23 cellular contexts compared by ENCODE assay signal in genomic region chr4:138602664-138603063, GRCh38.
DNase-seq lines count a peak whose midpoint lies in the region; ATAC-seq, FAIRE-seq and TF ChIP-seq lines count a peak whose summit lies in the region.
"Had no signal": no experiment of that assay in that cellular context is flagged by ENCODE, and none has a peak within 500 bp of the region (broad histone marks: within the 10 kb centered on the region; RNA-seq: fewer than 3 reads in every experiment).

No MANE protein-coding gene starts in this region.

- H4K20me1 ChIP-seq in astrocyte (ENCODE audit: insufficient read depth, low read length): no peaks in the 10 kb centered on the region

- H3K36me3 ChIP-seq in astrocyte (ENCODE audit: insufficient read depth, low read length): no peaks in the 10 kb centered on the region
- H3K36me3 ChIP-seq: MG63 had no signal

- H3K27me3 Mint-ChIP-seq in astrocyte (ENCODE audit: low read depth, unreplicated experiment): peaks cover 1% of the 10 kb centered on the region
- no peaks in the 10 kb centered on the region for H3K27me3 Mint-ChIP-seq in natural killer cell treated with Interleukin-12 subunit alpha and Interleukin-12 subunit beta and Interleukin-15 and Interleukin-18, amount 100 ng/mL, for 72 hours
- H3K27me3 Mint-ChIP-seq: T-cell had no signal

- no peak overlapping the region for H3K9ac ChIP-seq in astrocyte (ENCODE audit: low read length)

- H3K4me2 ChIP-seq in astrocyte (ENCODE audit: low read length): no peak overlapping the region

- H3K9me3 ChIP-seq in astrocyte (ENCODE audit: insufficient read depth, low read depth, low read length): no peaks in the 10 kb centered on the region
- H3K9me3 ChIP-seq: MG63 had no signal

- no peaks in the 10 kb centered on the region for H3K36me3 Mint-ChIP-seq in astrocyte (ENCODE audit: low read depth, unreplicated experiment)
- H3K36me3 Mint-ChIP-seq in natural killer cell treated with Interleukin-12 subunit alpha and Interleukin-12 subunit beta and Interleukin-15 and Interleukin-18, amount 100 ng/mL, for 72 hours: no peaks in the 10 kb centered on the region
- H3K36me3 Mint-ChIP-seq: T-cell had no signal

- ATAC-seq in GM18867 (IDR thresholded peaks at IDR 0.05; ENCODE audit: unreplicated experiment) (no peak), HG03521 (IDR thresholded peaks at IDR 0.05; ENCODE audit: unreplicated experiment) (no peak)
- ATAC-seq in natural killer cell treated with Interleukin-12 subunit alpha and Interleukin-12 subunit beta and Interleukin-15 and Interleukin-18, amount 100 ng/mL, for 72 hours: no peak
- ATAC-seq: Panc1, T-cell had no signal

- H3K4me1 ChIP-seq in astrocyte (ENCODE audit: insufficient read depth, low read length): no peaks in the 10 kb centered on the region

- H3K27ac Mint-ChIP-seq in astrocyte (ENCODE audit: unreplicated experiment): no peak overlapping the region
- H3K27ac Mint-ChIP-seq in natural killer cell treated with Interleukin-12 subunit alpha and Interleukin-12 subunit beta and Interleukin-15 and Interleukin-18, amount 100 ng/mL, for 72 hours: no peak overlapping the region
- H3K27ac Mint-ChIP-seq: H9, T-cell had no signal

- DNase-seq in A172 (ENCODE audit: low spot score) (peak; percentile 66), GM04503 (ENCODE audit: low read depth) (peak; percentile 57), astrocyte (ENCODE audit: low read depth) (peak; percentile 96), iris pigment epithelial cell (ENCODE audit: low read depth) (peak; percentile 4), NCI-H2107 treated with DMSO at 0.1 percent for 48 hours (lab: John Stamatoyannopoulos, UW; ENCODE audit: unreplicated experiment) (no peak)
- no peak for DNase-seq in natural killer cell treated with Interleukin-12 subunit alpha and Interleukin-12 subunit beta and Interleukin-15 and Interleukin-18, amount 100 ng/mL, for 72 hours (ENCODE audit: low spot score)
- DNase-seq: 8988T, DMS 273 treated with DMSO at 0.1 percent for 48 hours, H9, KBM-7, MG63, NCI-H1092 treated with DMSO at 0.1 percent for 48 hours, NCI-H1694, NCI-H2227 treated with DMSO at 0.1 percent for 48 hours, NCI-H524 treated with DMSO at 0.1 percent for 48 hours, Right ventricle myocardium superior, T-cell had no signal

- no peaks in the 10 kb centered on the region for H3K4me1 Mint-ChIP-seq in astrocyte (ENCODE audit: low read depth, unreplicated experiment)
- no peaks in the 10 kb centered on the region for H3K4me1 Mint-ChIP-seq in natural killer cell treated with Interleukin-12 subunit alpha and Interleukin-12 subunit beta and Interleukin-15 and Interleukin-18, amount 100 ng/mL, for 72 hours (ENCODE audit: low read depth in 2 of 2)
- H3K4me1 Mint-ChIP-seq: H9, T-cell had no signal

- H3K27ac ChIP-seq in astrocyte (ENCODE audit: low read depth, low read length): no peak overlapping the region
- H3K27ac ChIP-seq: C4-2B, SK-N-MC had no signal

- H2AFZ ChIP-seq in astrocyte (ENCODE audit: low read depth, low read length): no peak overlapping the region

- no peak overlapping the region for H3K4me3 ChIP-seq in astrocyte (ENCODE audit: insufficient read depth, low read depth, low read length)
- H3K4me3 ChIP-seq: MG63, SK-N-MC had no signal

- no peak for FAIRE-seq in astrocyte (lab: Jason Lieb, UNC)
- FAIRE-seq: GM19239 had no signal

- H3K4me3 Mint-ChIP-seq in astrocyte (ENCODE audit: unreplicated experiment): no peak overlapping the region
- no peak overlapping the region for H3K4me3 Mint-ChIP-seq in natural killer cell treated with Interleukin-12 subunit alpha and Interleukin-12 subunit beta and Interleukin-15 and Interleukin-18, amount 100 ng/mL, for 72 hours
- H3K4me3 Mint-ChIP-seq: H9, T-cell had no signal

- no peak for TF ChIP-seq CTCF in astrocyte (IDR thresholded peaks at IDR 0.05; ENCODE audit: insufficient read depth, low read depth, low read length)

- H3K27me3 ChIP-seq in astrocyte (ENCODE audit: insufficient read depth, low read length): no peaks in the 10 kb centered on the region
- H3K27me3 ChIP-seq: MG63 had no signal

- no peaks in the 10 kb centered on the region for H3K79me2 ChIP-seq in astrocyte (ENCODE audit: insufficient read depth, low read length)

- H3K9me3 Mint-ChIP-seq in astrocyte (ENCODE audit: unreplicated experiment): peaks cover 6% of the 10 kb centered on the region
- H3K9me3 Mint-ChIP-seq in natural killer cell treated with Interleukin-12 subunit alpha and Interleukin-12 subunit beta and Interleukin-15 and Interleukin-18, amount 100 ng/mL, for 72 hours: peaks cover 2% of the 10 kb centered on the region

Comparison
In these comparisons a context has a peak if more than half of its experiments do, and no peak if none do; other contexts are left out.
1. DNase-seq: peak in A172 (single experiment), GM04503 (single experiment), astrocyte (single experiment) and iris pigment epithelial cell (single experiment); none in NCI-H2107 treated with DMSO at 0.1 percent for 48 hours (single experiment) and natural killer cell treated with Interleukin-12 subunit alpha and Interleukin-12 subunit beta and Interleukin-15 and Interleukin-18, amount 100 ng/mL, for 72 hours (single experiment).